Comparison of ENCODE assay signal across 22 cellular contexts in the genomic region with DNA sequence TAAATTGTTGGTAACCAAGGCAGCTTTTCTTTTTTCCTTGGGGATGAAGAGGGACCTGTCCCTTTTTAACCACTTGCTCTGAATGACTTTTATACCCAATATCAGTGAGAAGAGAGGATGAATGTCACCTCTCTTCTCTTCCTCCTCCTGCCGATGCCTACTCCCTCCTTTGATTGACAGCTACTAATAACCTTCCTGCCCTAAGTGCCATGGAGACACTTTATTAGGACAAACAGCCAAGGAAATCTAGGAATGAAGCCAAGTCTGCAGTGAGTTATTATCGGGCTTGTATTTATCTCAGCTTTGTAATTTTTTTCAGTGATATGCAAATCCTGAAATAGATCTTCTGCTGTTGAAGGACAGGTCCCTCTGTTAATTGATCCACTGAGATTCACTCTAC.
DNase-seq lines count a peak whose midpoint lies in the region; ATAC-seq and TF ChIP-seq lines count a peak whose summit lies in the region.
"Had no signal": no experiment of that assay in that cellular context is flagged by ENCODE, and none has a peak within 500 bp of the region (broad histone marks: within the 10 kb centered on the region; RNA-seq: fewer than 3 reads in every experiment).

No MANE protein-coding gene starts in this region.

- H3K27me3 ChIP-seq in neural cell (ENCODE audit: insufficient read depth, low read depth, low read length): no peaks in the 10 kb centered on the region
- H3K27me3 ChIP-seq: brain microvascular endothelial cell, heart right ventricle, neutrophil, SJSA1, transverse colon had no signal

- no peak overlapping the region for H3K27ac ChIP-seq in HEK293 (ENCODE audit: extremely low read depth, low read depth, low read length)
- no peak overlapping the region for H3K27ac ChIP-seq in neural cell (ENCODE audit: low read length)
- H3K27ac ChIP-seq: brain microvascular endothelial cell, heart right ventricle, KMS-11, neutrophil, SJSA1, transverse colon had no signal

- ATAC-seq in activated naive CD4-positive, alpha-beta T cell treated with anti-CD3 and anti-CD28 coated beads, Interleukin-2, amount 50 U/mL, for 72 hours: no peak
- ATAC-seq: activated CD4-positive, alpha-beta T cell treated with anti-CD3 and anti-CD28 coated beads for 36 hours; heart right ventricle; left cardiac atrium had no signal

- no peak for TF ChIP-seq RAD21 in neural cell (conservative IDR thresholded peaks at IDR 0.05)

- no peak overlapping the region for H3K4me2 ChIP-seq in neural cell (ENCODE audit: low read length)
- H3K4me2 ChIP-seq: KMS-11 had no signal

- CTCF ChIA-PET in HEK293 (lab: Yijun Ruan, JAX): no interaction called here

- no peak for TF ChIP-seq EP300 in neural cell (conservative IDR thresholded peaks at IDR 0.05; ENCODE audit: poor library complexity, severe bottlenecking)

- H3F3A ChIP-seq in neural cell (ENCODE audit: insufficient read depth, low read length, poor library complexity, severe bottlenecking): no peaks in the 10 kb centered on the region

- no peaks in the 10 kb centered on the region for H3K79me2 ChIP-seq in neural cell (replicated peaks; ENCODE audit: insufficient read depth, low read length)

- no peaks in the 10 kb centered on the region for H4K20me1 ChIP-seq in neural cell (ENCODE audit: insufficient read depth)

- H3K27ac Mint-ChIP-seq in activated naive CD4-positive, alpha-beta T cell treated with anti-CD3 and anti-CD28 coated beads, Interleukin-2, amount 50 U/mL, for 72 hours: no peak overlapping the region
- H3K27ac Mint-ChIP-seq: activated CD4-positive, alpha-beta T cell treated with anti-CD3 and anti-CD28 coated beads for 36 hours; progenitor cell of endocrine pancreas had no signal

- H3K4me3 ChIP-seq in HEK293 (ENCODE audit: low read depth, low read length) (no peak overlapping the region), neural cell (ENCODE audit: low read length) (peak overlapping the region; percentile 42), foreskin fibroblast (ENCODE audit: low read depth in 1 of 2, low read length in 2 of 2) (no peak overlapping the region)
- H3K4me3 ChIP-seq: heart right ventricle, SJSA1, transverse colon had no signal

- TF ChIP-seq CTCF in HEK293 (tag by site-specific recombination; IDR thresholded peaks at IDR 0.05): no peak
- TF ChIP-seq CTCF in neural cell (IDR thresholded peaks at IDR 0.05; ENCODE audit: poor library complexity, severe bottlenecking): no peak
- TF ChIP-seq CTCF in foreskin fibroblast (IDR thresholded peaks at IDR 0.05; ENCODE audit: low read depth, low read length): no peak

- DNase-seq in NCI-H1694 (lab: John Stamatoyannopoulos, UW) (peak; percentile 16), NCI-H526 (lab: John Stamatoyannopoulos, UW) (peak; percentile 53 to 65), Kasumi-1 (lab: John Stamatoyannopoulos, UW) (no peak), foreskin fibroblast (no peak)
- no peak for DNase-seq in activated naive CD4-positive, alpha-beta T cell treated with anti-CD3 and anti-CD28 coated beads, Interleukin-2, amount 50 U/mL, for 72 hours (ENCODE audit: low spot score in 2 of 2)
- DNase-seq: activated CD4-positive, alpha-beta T cell treated with anti-CD3 and anti-CD28 coated beads for 36 hours; activated CD8-positive, alpha-beta memory T cell treated with anti-CD3 and anti-CD28 coated beads for 24 hours; activated gamma-delta T cell treated with Interleukin-2 at 50 U/mL for 16 hours; activated T-cell treated with anti-CD3 and anti-CD28 coated beads, Interleukin-2, amount 50 U/mL, for 1 hour; brain microvascular endothelial cell; effector CD4-positive, alpha-beta T cell; GDM1; heart right ventricle; left cardiac atrium; mammary epithelial cell; transverse colon had no signal

- peaks cover 2% of the 10 kb centered on the region; the same call in 1 of the 2 replicates for H3K4me1 ChIP-seq in HEK293 (ENCODE audit: control insufficient read depth, insufficient read depth, low read length)
- H3K4me1 ChIP-seq: heart right ventricle, SJSA1, transverse colon had no signal

- H3K9me3 ChIP-seq in HEK293 (ENCODE audit: control insufficient read depth, insufficient read depth, low read depth, low read length): no peaks in the 10 kb centered on the region
- H3K9me3 ChIP-seq in neural cell (ENCODE audit: low read length): no peaks in the 10 kb centered on the region
- H3K9me3 ChIP-seq: neutrophil, SJSA1, transverse colon had no signal

- POLR2A ChIA-PET in HEK293 (lab: Yijun Ruan, JAX): no interaction called here

- H3K36me3 ChIP-seq in HEK293 (ENCODE audit: control insufficient read depth in 2 of 2, insufficient read depth in 1 of 2, low read length in 2 of 2) (no peaks in the 10 kb centered on the region), neural cell (ENCODE audit: insufficient read depth, low read length) (no peaks in the 10 kb centered on the region)
- H3K36me3 ChIP-seq: brain microvascular endothelial cell, heart right ventricle, neutrophil, SJSA1, transverse colon had no signal

- no peaks in the 10 kb centered on the region for H3K36me3 Mint-ChIP-seq in activated naive CD4-positive, alpha-beta T cell treated with anti-CD3 and anti-CD28 coated beads, Interleukin-2, amount 50 U/mL, for 72 hours

- H2AFZ ChIP-seq in neural cell (ENCODE audit: low read depth, low read length): no peak overlapping the region

- H3K9me2 ChIP-seq in neural cell (ENCODE audit: insufficient read depth, low read length): no peaks in the 10 kb centered on the region

- peaks cover 14 to 18% of the 10 kb centered on the region in 2 donors for H3K9me3 Mint-ChIP-seq in activated naive CD4-positive, alpha-beta T cell treated with anti-CD3 and anti-CD28 coated beads, Interleukin-2, amount 50 U/mL, for 72 hours

- no peak overlapping the region for H3K9ac ChIP-seq in neural cell (ENCODE audit: low read length)
- H3K9ac ChIP-seq: KMS-11 had no signal

TF ChIP-seq in HEK293, 187 proteins besides CTCF, POLR2A, EP300 and RAD21:
- peak; percentile 98 for TF ChIP-seq MEIS1 (CRISPR knock-in tag; IDR thresholded peaks at IDR 0.05; ENCODE audit: borderline replicate concordance)
- TF ChIP-seq ZNF561 (tag by site-specific recombination; IDR thresholded peaks at IDR 0.05; ENCODE audit: borderline replicate concordance): no peak
- TF ChIP-seq, protein P1, sequence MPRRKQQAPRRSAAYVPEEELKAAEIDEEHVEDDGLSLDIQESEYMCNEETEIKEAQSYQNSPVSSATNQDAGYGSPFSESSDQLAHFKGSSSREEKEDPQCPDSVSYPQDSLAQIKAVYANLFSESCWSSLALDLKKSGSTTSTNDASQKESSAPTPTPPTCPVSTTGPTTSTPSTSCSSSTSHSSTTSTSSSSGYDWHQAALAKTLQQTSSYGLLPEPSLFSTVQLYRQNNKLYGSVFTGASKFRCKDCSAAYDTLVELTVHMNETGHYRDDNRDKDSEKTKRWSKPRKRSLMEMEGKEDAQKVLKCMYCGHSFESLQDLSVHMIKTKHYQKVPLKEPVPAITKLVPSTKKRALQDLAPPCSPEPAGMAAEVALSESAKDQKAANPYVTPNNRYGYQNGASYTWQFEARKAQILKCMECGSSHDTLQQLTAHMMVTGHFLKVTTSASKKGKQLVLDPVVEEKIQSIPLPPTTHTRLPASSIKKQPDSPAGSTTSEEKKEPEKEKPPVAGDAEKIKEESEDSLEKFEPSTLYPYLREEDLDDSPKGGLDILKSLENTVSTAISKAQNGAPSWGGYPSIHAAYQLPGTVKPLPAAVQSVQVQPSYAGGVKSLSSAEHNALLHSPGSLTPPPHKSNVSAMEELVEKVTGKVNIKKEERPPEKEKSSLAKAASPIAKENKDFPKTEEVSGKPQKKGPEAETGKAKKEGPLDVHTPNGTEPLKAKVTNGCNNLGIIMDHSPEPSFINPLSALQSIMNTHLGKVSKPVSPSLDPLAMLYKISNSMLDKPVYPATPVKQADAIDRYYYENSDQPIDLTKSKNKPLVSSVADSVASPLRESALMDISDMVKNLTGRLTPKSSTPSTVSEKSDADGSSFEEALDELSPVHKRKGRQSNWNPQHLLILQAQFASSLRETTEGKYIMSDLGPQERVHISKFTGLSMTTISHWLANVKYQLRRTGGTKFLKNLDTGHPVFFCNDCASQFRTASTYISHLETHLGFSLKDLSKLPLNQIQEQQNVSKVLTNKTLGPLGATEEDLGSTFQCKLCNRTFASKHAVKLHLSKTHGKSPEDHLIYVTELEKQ (tag by site-specific recombination; IDR thresholded peaks at IDR 0.05; ENCODE audit: borderline replicate concordance): no peak
TF ChIP-seq in HEK293: peak in this region for 1.

TF ChIP-seq in neural cell, 6 proteins besides CTCF, POLR2A, EP300 and RAD21:
- TF ChIP-seq EZH2 (IDR thresholded peaks at IDR 0.05; ENCODE audit: borderline replicate concordance, insufficient read depth, low read length, poor library complexity, severe bottlenecking) (no peak), TAF1 (IDR thresholded peaks at IDR 0.05; ENCODE audit: low read depth) (no peak), MXI1 (conservative IDR thresholded peaks at IDR 0.05; ENCODE audit: poor library complexity, severe bottlenecking) (no peak), POLR2AphosphoS5 (IDR thresholded peaks at IDR 0.05) (no peak), SMC3 (conservative IDR thresholded peaks at IDR 0.05; ENCODE audit: poor library complexity) (no peak)
- TF ChIP-seq, protein P2, sequence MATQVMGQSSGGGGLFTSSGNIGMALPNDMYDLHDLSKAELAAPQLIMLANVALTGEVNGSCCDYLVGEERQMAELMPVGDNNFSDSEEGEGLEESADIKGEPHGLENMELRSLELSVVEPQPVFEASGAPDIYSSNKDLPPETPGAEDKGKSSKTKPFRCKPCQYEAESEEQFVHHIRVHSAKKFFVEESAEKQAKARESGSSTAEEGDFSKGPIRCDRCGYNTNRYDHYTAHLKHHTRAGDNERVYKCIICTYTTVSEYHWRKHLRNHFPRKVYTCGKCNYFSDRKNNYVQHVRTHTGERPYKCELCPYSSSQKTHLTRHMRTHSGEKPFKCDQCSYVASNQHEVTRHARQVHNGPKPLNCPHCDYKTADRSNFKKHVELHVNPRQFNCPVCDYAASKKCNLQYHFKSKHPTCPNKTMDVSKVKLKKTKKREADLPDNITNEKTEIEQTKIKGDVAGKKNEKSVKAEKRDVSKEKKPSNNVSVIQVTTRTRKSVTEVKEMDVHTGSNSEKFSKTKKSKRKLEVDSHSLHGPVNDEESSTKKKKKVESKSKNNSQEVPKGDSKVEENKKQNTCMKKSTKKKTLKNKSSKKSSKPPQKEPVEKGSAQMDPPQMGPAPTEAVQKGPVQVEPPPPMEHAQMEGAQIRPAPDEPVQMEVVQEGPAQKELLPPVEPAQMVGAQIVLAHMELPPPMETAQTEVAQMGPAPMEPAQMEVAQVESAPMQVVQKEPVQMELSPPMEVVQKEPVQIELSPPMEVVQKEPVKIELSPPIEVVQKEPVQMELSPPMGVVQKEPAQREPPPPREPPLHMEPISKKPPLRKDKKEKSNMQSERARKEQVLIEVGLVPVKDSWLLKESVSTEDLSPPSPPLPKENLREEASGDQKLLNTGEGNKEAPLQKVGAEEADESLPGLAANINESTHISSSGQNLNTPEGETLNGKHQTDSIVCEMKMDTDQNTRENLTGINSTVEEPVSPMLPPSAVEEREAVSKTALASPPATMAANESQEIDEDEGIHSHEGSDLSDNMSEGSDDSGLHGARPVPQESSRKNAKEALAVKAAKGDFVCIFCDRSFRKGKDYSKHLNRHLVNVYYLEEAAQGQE (IDR thresholded peaks at IDR 0.05; ENCODE audit: borderline replicate concordance): no peak

Comparison
In these comparisons a context has a peak if more than half of its experiments do, and no peak if none do; other contexts are left out.
1. DNase-seq: peak in NCI-H1694 (single experiment) and NCI-H526 (2 of 2); none in Kasumi-1 (0 of 2), activated naive CD4-positive, alpha-beta T cell treated with anti-CD3 and anti-CD28 coated beads, Interleukin-2, amount 50 U/mL, for 72 hours (0 of 2) and foreskin fibroblast (0 of 2).